In the genomic region with DNA sequence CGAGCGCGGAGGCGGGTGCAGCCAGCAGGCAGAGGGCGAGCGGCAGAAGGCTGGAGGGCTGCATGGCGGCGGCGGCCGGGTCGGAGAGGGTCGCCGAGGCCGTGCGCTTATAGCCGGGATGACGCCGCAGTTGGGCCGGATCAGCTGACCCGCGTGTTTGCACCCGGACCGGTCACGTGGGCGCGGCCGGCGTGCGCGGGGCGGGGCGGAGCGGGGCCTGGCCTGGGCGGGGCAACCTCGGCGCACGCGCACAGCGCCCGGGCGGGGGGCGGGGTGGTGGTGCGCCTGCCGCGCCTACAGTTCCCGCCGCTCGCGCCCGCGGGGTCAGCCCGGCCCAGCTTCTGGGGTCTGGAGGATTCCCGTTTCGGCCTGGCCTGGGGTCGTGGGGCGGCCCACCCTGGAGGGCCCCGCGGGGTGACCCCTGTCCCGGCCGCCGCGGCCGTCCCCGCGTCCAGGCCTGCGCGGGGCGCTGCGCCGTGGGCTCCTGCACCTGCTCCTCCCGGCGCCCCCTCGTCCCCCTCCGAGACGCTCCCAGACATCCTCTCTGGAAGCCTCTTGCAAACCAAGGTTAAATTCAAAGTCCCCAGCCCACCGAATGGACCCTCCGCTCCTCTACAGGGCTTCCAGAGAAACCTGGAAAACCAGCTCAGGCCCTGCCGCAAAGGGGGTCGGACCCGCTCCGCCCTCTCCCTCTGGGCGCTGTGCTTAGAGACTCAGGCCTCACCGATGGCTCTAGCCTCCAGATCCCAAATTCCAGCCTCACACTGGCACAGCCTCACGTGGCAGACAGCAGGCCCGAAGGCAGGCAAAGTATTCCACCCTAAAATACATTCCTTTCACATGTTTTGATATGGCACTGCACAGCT, we compare ENCODE assay signal across 8 cellular contexts. TPM values are rescaled to one million over a fixed set of nuclear protein-coding genes. Genes with fewer than 3 reads are reported as not detected.
DNase-seq lines count a peak whose midpoint lies in the region; ATAC-seq and TF ChIP-seq lines count a peak whose summit lies in the region.

A gene (minus strand): TSS at position 132 of the 866 bp plus-strand sequence. CDS start 68 bp downstream, at position 64.

- WGBS in esophagus, 2 donors, result 2% methylated on average over 49 to 85 of the region's 85 CpGs

- no peaks in the 10 kb centered on the region for H3K79me2 ChIP-seq in OCI-LY7 (ENCODE audit: insufficient read depth, low read depth, low read length)

- peak within 1 kb of the TSS; percentile 82 for H3K4me2 ChIP-seq in OCI-LY7 (ENCODE audit: low read length)

- POLR2A ChIA-PET in OCI-LY7 (lab: Charles Lee), result no interaction called here

- CTCF ChIA-PET in OCI-LY7 (lab: Charles Lee; ENCODE audit: unreplicated experiment), result interaction anchor here (0.6 kb wide), 1 partner anchor 250 kb away, joined by 8 read pairs; no protein-coding TSS in a partner anchor

- H3K4me3 ChIP-seq in OCI-LY7 (ENCODE audit: low read depth, low read length, poor library complexity, severe bottlenecking) (peak within 1 kb of the TSS; percentile 99), esophagus (ENCODE audit: low read depth in 1 of 2, low read length in 2 of 2) (peak within 1 kb of the TSS; percentile 84 to 96), muscle layer of duodenum (ENCODE audit: low read depth in 1 of 2, low read length in 2 of 2) (peak within 1 kb of the TSS; percentile 72 to 97)

- no peak for TF ChIP-seq CTCF in CD14-positive monocyte (IDR thresholded peaks at IDR 0.05)
- TF ChIP-seq CTCF in OCI-LY7 (conservative IDR thresholded peaks at IDR 0.05; ENCODE audit: low read length), result peak; percentile 43

- no TSS peak for BruUV-seq in OCI-LY7 (replicated peaks; lab: Mats Ljungman, UMichigan)

- DNase-seq in CD14-positive monocyte (ENCODE audit: low spot score), result peak; percentile 92
- DNase-seq in OCI-LY7 (ENCODE audit: low spot score), result peak; percentile 88
- DNase-seq in activated T-cell treated with anti-CD3 and anti-CD28 coated beads, Interleukin-2, amount 50 U/mL, for 1 hour, result peak; percentile 91
- DNase-seq in stimulated activated CD8-positive, alpha-beta memory T cell treated with anti-CD3 and anti-CD28 coated beads, Interleukin-7, amount 100 ng/mL, for 24 hours (ENCODE audit: low read depth), result peak; percentile 84

- H3K9me3 ChIP-seq in OCI-LY7 (ENCODE audit: low read length), result no peaks in the 10 kb centered on the region
- H3K9me3 ChIP-seq in esophagus (ENCODE audit: control insufficient read depth in 2 of 2, insufficient read depth in 1 of 2, low read depth in 1 of 2, low read length in 1 of 2), result no peaks in the 10 kb centered on the region
- H3K9me3 ChIP-seq in muscle layer of duodenum (ENCODE audit: control insufficient read depth in 1 of 2, low read length in 2 of 2), result no peaks in the 10 kb centered on the region

- no peaks in the 10 kb centered on the region for H3K36me3 ChIP-seq in OCI-LY7 (ENCODE audit: insufficient read depth, low read length)
- peaks cover 0 to 27% of the 10 kb centered on the region in 2 donors for H3K36me3 ChIP-seq in esophagus (ENCODE audit: control insufficient read depth in 2 of 2, insufficient read depth in 2 of 2, low read length in 1 of 2)
- peaks cover 4 to 21% of the 10 kb centered on the region in 2 donors for H3K36me3 ChIP-seq in muscle layer of duodenum (ENCODE audit: control insufficient read depth in 1 of 2, insufficient read depth in 2 of 2, low read length in 2 of 2)

- ATAC-seq in GM19328 (IDR thresholded peaks at IDR 0.05; ENCODE audit: unreplicated experiment), result peak; percentile 62
- peak; percentile 62 for ATAC-seq in HG03565 (IDR thresholded peaks at IDR 0.05; ENCODE audit: unreplicated experiment)

- peaks cover 15% of the 10 kb centered on the region for H3K4me1 ChIP-seq in OCI-LY7 (ENCODE audit: insufficient read depth, low read length, poor library complexity, severe bottlenecking)
- peaks cover 6 to 34% of the 10 kb centered on the region in 2 donors for H3K4me1 ChIP-seq in esophagus (ENCODE audit: control insufficient read depth in 2 of 2, insufficient read depth in 2 of 2, low read length in 1 of 2)
- peaks cover 4 to 44% of the 10 kb centered on the region in 2 donors for H3K4me1 ChIP-seq in muscle layer of duodenum (ENCODE audit: control insufficient read depth in 1 of 2, insufficient read depth in 2 of 2, low read length in 2 of 2)

- no peaks in the 10 kb centered on the region for H3K9me2 ChIP-seq in OCI-LY7 (ENCODE audit: insufficient read depth, low read length)

- H3K4me1 Mint-ChIP-seq in CD14-positive monocyte, result peaks cover 43% of the 10 kb centered on the region

- H3K4me3 Mint-ChIP-seq in CD14-positive monocyte, result peak within 1 kb of the TSS; percentile 92 to 95

- no peaks in the 10 kb centered on the region for H3K9me3 Mint-ChIP-seq in CD14-positive monocyte

- H3K27me3 Mint-ChIP-seq in CD14-positive monocyte (ENCODE audit: low read depth in 3 of 3), result peaks cover 0 to 3% (median 0%) of the 10 kb centered on the region in 3 donors

- H3K27me3 ChIP-seq in esophagus (ENCODE audit: control insufficient read depth in 1 of 2, insufficient read depth in 2 of 2, low read length in 2 of 2) (no peaks in the 10 kb centered on the region), muscle layer of duodenum (ENCODE audit: low read depth, low read length) (no peaks in the 10 kb centered on the region)

- intact Hi-C loops in CD14-positive monocyte (cut with micrococcal nuclease) (loop anchor here in 1 of 2 donors (2.0 to 5.0 kb wide), 2 partner anchors 19 to 88 kb away; a partner anchor contains a TSS), OCI-LY7 (cut with micrococcal nuclease; ENCODE audit: unreplicated experiment) (no loop called here)

- peak within 1 kb of the TSS; percentile 92 to 97 (median 96) for H3K27ac Mint-ChIP-seq in CD14-positive monocyte

- H2AFZ ChIP-seq in OCI-LY7 (ENCODE audit: low read length), result peak within 1 kb of the TSS; percentile 97

- no peak within 1 kb of the TSS for H3K27ac ChIP-seq in OCI-LY7 (ENCODE audit: low read depth, low read length, poor library complexity, severe bottlenecking)
- peak within 1 kb of the TSS; percentile 93 to 97 for H3K27ac ChIP-seq in esophagus (ENCODE audit: low read depth in 2 of 2, low read length in 1 of 2)
- H3K27ac ChIP-seq in muscle layer of duodenum (ENCODE audit: low read length), result peak within 1 kb of the TSS; percentile 79

- no peaks in the 10 kb centered on the region for H4K20me1 ChIP-seq in OCI-LY7 (ENCODE audit: insufficient read depth, low read length)

- H3K36me3 Mint-ChIP-seq in CD14-positive monocyte, result peaks cover 24 to 32% of the 10 kb centered on the region in 2 donors

RNA-seq across cellular contexts. Expression of the gene that starts here (rescaled TPM):
- 1,000 to 10,000 TPM in 1 of 2 donors, 100 to 1,000 TPM in 1; 855 to 1,372 TPM for polyA plus RNA-seq in CD14-positive monocyte
- 27.7 and 31.7 TPM in 2 replicates for total RNA-seq in OCI-LY7 (2014; rRNA removed; shearing (Covaris generic))
- total RNA-seq in OCI-LY7 (2022), result 35.5 and 44.1 TPM in 2 replicates
- 100 to 1,000 TPM; 273 to 284 TPM for polyA plus RNA-seq in esophagus
